ENCODE assay signal across 8 cellular contexts in the genomic region with DNA sequence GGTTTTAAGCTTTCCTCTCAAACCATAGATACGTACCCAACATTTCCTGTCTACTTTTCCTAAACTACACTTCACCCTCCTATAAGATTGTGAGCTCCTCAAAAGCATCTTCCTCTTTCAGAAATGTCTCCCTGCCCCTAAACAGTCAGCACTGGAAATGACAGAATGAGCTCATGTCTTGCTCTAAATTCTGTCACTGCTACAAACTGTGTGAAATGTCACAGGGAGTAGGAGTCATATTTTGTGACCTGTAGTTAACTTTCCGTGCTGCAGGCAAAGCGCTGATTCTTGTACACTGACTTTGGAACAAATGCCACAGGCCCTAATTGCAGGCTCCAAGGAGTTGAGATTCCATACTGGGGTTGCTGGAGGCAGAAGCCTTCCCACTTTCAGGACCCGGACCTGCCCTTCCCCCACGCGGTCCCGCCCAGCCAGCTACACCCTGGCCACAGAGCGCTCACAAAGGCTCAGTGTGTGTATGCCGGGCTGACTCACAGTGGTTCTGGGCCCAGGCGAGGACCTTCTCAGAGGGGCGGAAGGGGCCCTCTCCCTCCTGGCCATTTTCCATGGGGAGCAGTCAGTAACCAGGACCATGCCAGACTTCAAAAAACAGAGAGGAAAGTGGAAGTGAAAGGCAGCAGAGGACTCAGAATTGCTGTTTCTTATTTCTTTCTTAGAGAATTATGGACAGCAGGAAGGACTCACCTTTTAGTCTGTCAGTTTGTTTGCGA. TPM values are rescaled to one million over a fixed set of nuclear protein-coding genes. Genes with fewer than 3 reads are reported as not detected.
DNase-seq lines count a peak whose midpoint lies in the region; ATAC-seq and TF ChIP-seq lines count a peak whose summit lies in the region.

No MANE protein-coding gene starts in this region.

- peaks cover 37% of the 10 kb centered on the region for H3F3A ChIP-seq in DOHH2 (ENCODE audit: control insufficient read depth, insufficient read depth)

- H3K9me3 ChIP-seq in DOHH2 (ENCODE audit: control insufficient read depth, insufficient read depth, low read length) (no peaks in the 10 kb centered on the region), ectodermal cell (ENCODE audit: control insufficient read depth, low read length) (no peaks in the 10 kb centered on the region)

- ATAC-seq in memory B cell (ENCODE audit: low read depth) (no peak), HG02763 (IDR thresholded peaks at IDR 0.05; ENCODE audit: unreplicated experiment) (no peak)

- H3K27ac Mint-ChIP-seq in memory B cell: no peak overlapping the region

- DNase-seq in NCI-H2227 (lab: John Stamatoyannopoulos, UW; ENCODE audit: unreplicated experiment): peak; percentile 53
- DNase-seq in activated CD8-positive, alpha-beta memory T cell treated with anti-CD3 and anti-CD28 coated beads for 24 hours: peak; percentile 84
- DNase-seq in memory B cell (ENCODE audit: low spot score in 2 of 2): no peak
- DNase-seq in stimulated activated CD8-positive, alpha-beta memory T cell treated with anti-CD3 and anti-CD28 coated beads, Interleukin-15, amount 100 ng/mL, for 1 hour (ENCODE audit: low read depth): peak; percentile 8
- no peak for DNase-seq in germinal center (ENCODE audit: low spot score)

- peaks cover 34% of the 10 kb centered on the region for H3K79me2 ChIP-seq in DOHH2 (ENCODE audit: control insufficient read depth, low read length)

- no peaks in the 10 kb centered on the region for H3K9me3 Mint-ChIP-seq in memory B cell

- peak overlapping the region; percentile 46 for H3K4me3 ChIP-seq in DOHH2 (ENCODE audit: low read length)
- H3K4me3 ChIP-seq in ectodermal cell (ENCODE audit: insufficient read depth, low read depth, low read length): no peak overlapping the region

- H4K20me1 ChIP-seq in DOHH2 (ENCODE audit: control insufficient read depth, insufficient read depth, low read depth, low read length): no peaks in the 10 kb centered on the region

- H3K27ac ChIP-seq in DOHH2 (ENCODE audit: low read depth, low read length): peak overlapping the region; percentile 100
- peak overlapping the region; percentile 54 for H3K27ac ChIP-seq in ectodermal cell (ENCODE audit: insufficient read depth, low read depth, low read length, poor library complexity, severe bottlenecking)

- H3K4me1 Mint-ChIP-seq in memory B cell: peaks cover 9% of the 10 kb centered on the region

- WGBS in ectodermal cell, 2 experiments: 18 to 30% methylated on average over 11 to 12 of the region's 12 CpGs

- no peak for TF ChIP-seq CTCF in DOHH2 (IDR thresholded peaks at IDR 0.05; ENCODE audit: low read depth, low read length, poor library complexity, severe bottlenecking)

- H3K9me2 ChIP-seq in DOHH2 (replicated peaks; ENCODE audit: control insufficient read depth, low read length): no peaks in the 10 kb centered on the region

- H3K27me3 Mint-ChIP-seq in memory B cell: peaks cover 17% of the 10 kb centered on the region

- H3K4me1 ChIP-seq in DOHH2 (ENCODE audit: control insufficient read depth, low read length): peaks cover 78% of the 10 kb centered on the region
- peaks cover 35% of the 10 kb centered on the region for H3K4me1 ChIP-seq in ectodermal cell (ENCODE audit: control insufficient read depth, insufficient read depth, low read length)

- peak overlapping the region; percentile 25 for H3K4me3 Mint-ChIP-seq in memory B cell

- peaks cover 2% of the 10 kb centered on the region for H3K36me3 Mint-ChIP-seq in memory B cell

- H3K4me2 ChIP-seq in DOHH2 (ENCODE audit: low read length): peak overlapping the region; percentile 84

- H3K36me3 ChIP-seq in DOHH2 (ENCODE audit: control insufficient read depth, low read length) (peaks cover 22% of the 10 kb centered on the region), ectodermal cell (ENCODE audit: control insufficient read depth, insufficient read depth, low read length) (no peaks in the 10 kb centered on the region)

- H3K27me3 ChIP-seq in DOHH2 (ENCODE audit: control insufficient read depth, low read length) (no peaks in the 10 kb centered on the region; the same call in 1 of the 2 replicates), ectodermal cell (ENCODE audit: control insufficient read depth, insufficient read depth, low read length, poor library complexity, severe bottlenecking) (no peaks in the 10 kb centered on the region)

RNA-seq across cellular contexts. Expression of a gene that starts 24.1 kb away (rescaled TPM):
- 427 TPM for polyA plus RNA-seq in ectodermal cell (2013, experiment 1 of 4)
- polyA plus RNA-seq in ectodermal cell (2013, experiment 2 of 4): 394 TPM
- polyA plus RNA-seq in ectodermal cell (2013, experiment 3 of 4): 204 TPM
- polyA plus RNA-seq in ectodermal cell (2013, experiment 4 of 4): 220 TPM

RNA-seq across cellular contexts. Expression of a gene that starts 41.1 kb away (rescaled TPM):
- not detected for polyA plus RNA-seq in ectodermal cell (2013, experiment 1 of 4)
- polyA plus RNA-seq in ectodermal cell (2013, experiment 2 of 4): not detected
- not detected for polyA plus RNA-seq in ectodermal cell (2013, experiment 3 of 4)
- not detected for polyA plus RNA-seq in ectodermal cell (2013, experiment 4 of 4)

Comparison
In these comparisons a context has a peak if more than half of its experiments do, and no peak if none do; other contexts are left out.
1. DNase-seq: peak in NCI-H2227 (single experiment), activated CD8-positive, alpha-beta memory T cell treated with anti-CD3 and anti-CD28 coated beads for 24 hours (single experiment) and stimulated activated CD8-positive, alpha-beta memory T cell treated with anti-CD3 and anti-CD28 coated beads, Interleukin-15, amount 100 ng/mL, for 1 hour (single experiment); none in memory B cell (0 of 2) and germinal center (single experiment).